In the genomic region with DNA sequence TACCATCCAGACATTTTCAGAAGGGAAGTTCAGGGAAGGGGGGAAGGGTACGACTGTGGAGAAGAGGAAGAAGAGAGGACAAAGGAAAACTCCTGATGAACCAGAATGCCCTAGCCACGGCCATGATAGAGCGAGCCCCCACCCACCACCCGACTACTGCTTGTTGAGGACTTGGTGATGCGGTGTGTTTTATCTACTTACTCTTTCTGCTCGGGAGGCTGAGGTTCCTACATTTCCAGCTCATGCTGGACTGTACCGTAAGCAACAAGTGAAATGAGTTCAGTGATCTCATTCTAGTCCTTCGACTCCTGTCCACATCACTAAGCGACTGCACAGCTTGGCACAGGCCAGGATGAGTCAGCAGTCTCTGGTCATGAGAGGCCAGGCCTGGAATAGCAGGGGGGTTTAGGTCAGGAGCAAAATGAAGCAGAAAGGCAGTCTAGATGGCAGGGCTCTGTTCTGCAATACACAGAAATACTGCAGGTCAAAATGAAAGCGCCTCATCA, we compare ENCODE assay signal across 8 cellular contexts.
DNase-seq lines count a peak whose midpoint lies in the region; ATAC-seq, FAIRE-seq and TF ChIP-seq lines count a peak whose summit lies in the region.

No MANE protein-coding gene starts in this region.

- H3K9me2 ChIP-seq in PC-3 (replicated peaks; ENCODE audit: low read length) = no peaks in the 10 kb centered on the region

- no peak for TF ChIP-seq CTCF in PC-3 (conservative IDR thresholded peaks at IDR 0.05; ENCODE audit: low read depth, low read length)
- no peak for TF ChIP-seq CTCF in lung (IDR thresholded peaks at IDR 0.05; ENCODE audit: control extremely low read depth, extremely low read depth)
- TF ChIP-seq CTCF in testis (IDR thresholded peaks at IDR 0.05) = no peak

- H3K4me1 ChIP-seq in PC-3 (ENCODE audit: insufficient read depth, low read length) (0 out of 2 replicates have a peak, but pooled peaks cover 9% of the 10 kb centered on the region), endocrine pancreas (ENCODE audit: control insufficient read depth, insufficient read depth, low read length) (peaks cover 36% of the 10 kb centered on the region), lung (ENCODE audit: control insufficient read depth in 2 of 2, insufficient read depth in 2 of 2, low read length in 2 of 2) (peaks cover 2 to 6% of the 10 kb centered on the region in 2 donors), testis (peaks cover 41% of the 10 kb centered on the region)

- intact Hi-C loops in PC-3 (cut with micrococcal nuclease) (no loop called here), testis (cut with DNase I; ENCODE audit: low total_unique reads) (no loop called here)

- POLR2A ChIA-PET in PC-3 (lab: Charles Lee; ENCODE audit: unreplicated experiment) = interaction anchor here (0.6 kb wide), 1 partner anchor 114 kb away, joined by 4 read pairs; no protein-coding TSS in a partner anchor

- DNase-seq in Caki2 (ENCODE audit: low read depth) = peak; percentile 85
- DNase-seq in PC-3 = peak; percentile 70
- DNase-seq in lung (ENCODE audit: low spot score) = peak; percentile 84
- DNase-seq in testis = peak; percentile 94
- DNase-seq in GM19240 (ENCODE audit: insufficient read length, low spot score) = no peak
- DNase-seq in GM12892 (ENCODE audit: insufficient read length) = no peak

- H3K27ac ChIP-seq in PC-3 (ENCODE audit: low read length) = no peak overlapping the region
- H3K27ac ChIP-seq in lung (ENCODE audit: low read depth in 1 of 2, low read length in 1 of 2) = peak overlapping the region; percentile 91 to 97
- peak overlapping the region; percentile 88 to 94 for H3K27ac ChIP-seq in testis

- H3F3A ChIP-seq in PC-3 (ENCODE audit: low read length, unreplicated experiment) = no peaks in the 10 kb centered on the region

- no peaks in the 10 kb centered on the region for H3K79me2 ChIP-seq in PC-3 (ENCODE audit: low read length)

- ATAC-seq in PC-3 (peak; percentile 100), lung (ENCODE audit: insufficient read depth, low FRiP score) (peak; percentile 91), HG03460 (IDR thresholded peaks at IDR 0.05; ENCODE audit: unreplicated experiment) (no peak)

- peak overlapping the region; percentile 16; the same call in 1 of the 2 replicates for H3K4me2 ChIP-seq in PC-3 (ENCODE audit: low read length)

- FAIRE-seq in GM12892 (lab: Jason Lieb, UNC) = no peak

- BruUV-seq in PC-3 (replicated peaks; lab: Mats Ljungman, UMichigan) = no TSS peak

- no peak for TF ChIP-seq POLR2A in testis (IDR thresholded peaks at IDR 0.05)
- TF ChIP-seq POLR2A in GM12892 (IDR thresholded peaks at IDR 0.05; ENCODE audit: low read depth, low read length) = no peak

- CTCF ChIA-PET in PC-3 (lab: Charles Lee) = no interaction called here

- 46 to 58% methylated on average over 10 of the region's 10 CpGs for WGBS in lung, 2 donors
- WGBS in testis, 2 donors = 26 to 46% methylated on average over 10 of the region's 10 CpGs

- H4K20me1 ChIP-seq in PC-3 (ENCODE audit: low read length) = no peaks in the 10 kb centered on the region

- H3K4me3 ChIP-seq in PC-3 (ENCODE audit: low read length) (no peak overlapping the region), endocrine pancreas (ENCODE audit: control insufficient read depth, insufficient read depth, low read length) (peak overlapping the region; percentile 81), lung (no peak overlapping the region), testis (peak overlapping the region; percentile 43 to 56)

- peak overlapping the region; percentile 44 for H2AFZ ChIP-seq in PC-3 (ENCODE audit: low read length)

- in situ Hi-C loops in Caki2 (cut with HindIII; ENCODE audit: low pct_unique_long_range_greater_than_20kb, low sequenced_read_pairs) = no loop called here

- H3K27me3 ChIP-seq in PC-3 (ENCODE audit: low read length) = no peaks in the 10 kb centered on the region
- H3K27me3 ChIP-seq in endocrine pancreas (ENCODE audit: control insufficient read depth, insufficient read depth, low read length) = no peaks in the 10 kb centered on the region
- no peaks in the 10 kb centered on the region for H3K27me3 ChIP-seq in lung (ENCODE audit: control insufficient read depth, insufficient read depth)
- H3K27me3 ChIP-seq in testis = no peaks in the 10 kb centered on the region

- H3K36me3 ChIP-seq in PC-3 (ENCODE audit: low read depth, low read length) (no peaks in the 10 kb centered on the region), endocrine pancreas (ENCODE audit: control insufficient read depth, insufficient read depth, low read length) (no peaks in the 10 kb centered on the region), lung (ENCODE audit: control insufficient read depth in 2 of 2, insufficient read depth in 2 of 2, low read length in 2 of 2) (no peaks in the 10 kb centered on the region), testis (ENCODE audit: low read depth, missing control alignments) (no peaks in the 10 kb centered on the region)

- H3K9ac ChIP-seq in PC-3 (ENCODE audit: low read length) (no peak overlapping the region), endocrine pancreas (ENCODE audit: control insufficient read depth, insufficient read depth, low read length) (peak overlapping the region; percentile 15)

- no peaks in the 10 kb centered on the region for H3K9me3 ChIP-seq in PC-3 (ENCODE audit: low read length)
- no peaks in the 10 kb centered on the region for H3K9me3 ChIP-seq in endocrine pancreas (ENCODE audit: control insufficient read depth, low read length)
- H3K9me3 ChIP-seq in lung (ENCODE audit: control insufficient read depth in 2 of 2, insufficient read depth in 1 of 2, low read length in 1 of 2) = no peaks in the 10 kb centered on the region
- no peaks in the 10 kb centered on the region for H3K9me3 ChIP-seq in testis

Comparison
In these comparisons a context has a peak if more than half of its experiments do, and no peak if none do; other contexts are left out.
1. DNase-seq: peak in Caki2 (single experiment), PC-3 (single experiment), lung (single experiment) and testis (single experiment); none in GM19240 (single experiment) and GM12892 (single experiment).
2. H3K4me3 ChIP-seq: peak in endocrine pancreas (single experiment) and testis (2 of 2); none in PC-3 (single experiment) and lung (single experiment).